In genomic region chr16:70428178-70428998, GRCh38 we compare ENCODE assay signal across 8 cellular contexts. TPM values are rescaled to one million over a fixed set of nuclear protein-coding genes. Genes with fewer than 3 reads are reported as not detected.
DNase-seq lines count a peak whose midpoint lies in the region; ATAC-seq lines count a peak whose summit lies in the region.

No MANE protein-coding gene starts in this region.

- peaks cover 41% of the 10 kb centered on the region for H3K4me1 ChIP-seq in CD8-positive, alpha-beta memory T cell (ENCODE audit: insufficient read depth, low read length)
- H3K4me1 ChIP-seq in esophagus (ENCODE audit: control insufficient read depth in 2 of 2, insufficient read depth in 2 of 2, low read length in 1 of 2) (peaks cover 8 to 12% of the 10 kb centered on the region in 2 donors), muscle layer of colon (ENCODE audit: insufficient read depth, low read length) (peaks cover 45% of the 10 kb centered on the region)

- peak overlapping the region; percentile 4 for H3K4me3 ChIP-seq in CD8-positive, alpha-beta memory T cell (ENCODE audit: low read length)
- no peak overlapping the region for H3K4me3 ChIP-seq in esophagus (ENCODE audit: low read depth in 1 of 2, low read length in 2 of 2)
- peak overlapping the region in 1 of 2 donors; percentile 19 for H3K4me3 ChIP-seq in muscle layer of colon (ENCODE audit: low read depth in 1 of 2, low read length in 2 of 2)

- no peaks in the 10 kb centered on the region for H3K9me3 ChIP-seq in CD8-positive, alpha-beta memory T cell (ENCODE audit: low read length)
- H3K9me3 ChIP-seq in esophagus (ENCODE audit: control insufficient read depth in 2 of 2, insufficient read depth in 1 of 2, low read depth in 1 of 2, low read length in 1 of 2) (no peaks in the 10 kb centered on the region), muscle layer of colon (ENCODE audit: low read length) (no peaks in the 10 kb centered on the region)

- H3K27ac ChIP-seq in CD8-positive, alpha-beta memory T cell (ENCODE audit: low read depth, low read length) = peak overlapping the region; percentile 88
- H3K27ac ChIP-seq in esophagus (ENCODE audit: low read depth in 2 of 2, low read length in 1 of 2) = peak overlapping the region; percentile 44 to 55
- peak overlapping the region; percentile 12 for H3K27ac ChIP-seq in muscle layer of colon (ENCODE audit: low read depth, low read length)
- H3K27ac ChIP-seq in temporal lobe (ENCODE audit: low read depth, low read length) = peak overlapping the region; percentile 27

- DNase-seq in CD8-positive, alpha-beta memory T cell = no peak
- peak; percentile 30 for DNase-seq in NCI-H2029 treated with DMSO at 0.1 percent for 48 hours (lab: John Stamatoyannopoulos, UW)
- peak; percentile 74 to 84 for DNase-seq in activated CD4-positive, alpha-beta T cell treated with anti-CD3 and anti-CD28 coated beads, Interleukin-2, amount 50 U/mL, for 48 hours

- H3K9me3 Mint-ChIP-seq in CD8-positive, alpha-beta memory T cell = no peaks in the 10 kb centered on the region

- peaks cover 0 to 8% (median 3%) of the 10 kb centered on the region in 3 donors for H3K36me3 Mint-ChIP-seq in CD8-positive, alpha-beta memory T cell

- CTCF ChIA-PET in CD8-positive, alpha-beta memory T cell (lab: Charles Lee) = no interaction called here

- no peaks in the 10 kb centered on the region for H3K27me3 Mint-ChIP-seq in CD8-positive, alpha-beta memory T cell

- H3K27me3 ChIP-seq in CD8-positive, alpha-beta memory T cell (ENCODE audit: insufficient read depth, low read length, poor library complexity, severe bottlenecking) = no peaks in the 10 kb centered on the region
- H3K27me3 ChIP-seq in esophagus (ENCODE audit: control insufficient read depth in 1 of 2, insufficient read depth in 2 of 2, low read length in 2 of 2) (no peaks in the 10 kb centered on the region), muscle layer of colon (ENCODE audit: control insufficient read depth in 1 of 2, insufficient read depth in 2 of 2, low read length in 2 of 2) (no peaks in the 10 kb centered on the region)

- no peak overlapping the region for H3K9ac ChIP-seq in muscle layer of colon (ENCODE audit: low read length)

- POLR2A ChIA-PET in CD8-positive, alpha-beta memory T cell (lab: Charles Lee) = no interaction called here

- ATAC-seq in GM21528 (IDR thresholded peaks at IDR 0.05; ENCODE audit: low FRiP score, unreplicated experiment) (peak; percentile 20), HG02970 (IDR thresholded peaks at IDR 0.05; ENCODE audit: low FRiP score, unreplicated experiment) (no peak)

- H3K36me3 ChIP-seq in CD8-positive, alpha-beta memory T cell (ENCODE audit: insufficient read depth, low read length) = peaks cover 3% of the 10 kb centered on the region
- no peaks in the 10 kb centered on the region for H3K36me3 ChIP-seq in esophagus (ENCODE audit: control insufficient read depth in 2 of 2, insufficient read depth in 2 of 2, low read length in 1 of 2)
- no peaks in the 10 kb centered on the region for H3K36me3 ChIP-seq in muscle layer of colon (ENCODE audit: insufficient read depth, low read length)

- H3K4me1 Mint-ChIP-seq in CD8-positive, alpha-beta memory T cell = peaks cover 31 to 55% (median 53%) of the 10 kb centered on the region in 3 donors

- peak overlapping the region in 6 of 7 donors; percentile 3 to 79 (median 39) for H3K4me3 Mint-ChIP-seq in CD8-positive, alpha-beta memory T cell

- WGBS in esophagus, 2 donors = 35 to 53% methylated on average over 9 of the region's 9 CpGs

- H3K27ac Mint-ChIP-seq in CD8-positive, alpha-beta memory T cell = peak overlapping the region in 7 of 8 donors; percentile 0 to 88 (median 83)

RNA-seq across cellular contexts. Expression of gene ST3GAL2, which starts 10.5 kb away (rescaled TPM):
- 10 to 100 TPM; 24.2 to 24.8 TPM for total RNA-seq in CD8-positive, alpha-beta memory T cell
- polyA plus RNA-seq in CD8-positive, alpha-beta memory T cell = 20.1 TPM
- polyA plus RNA-seq in esophagus = 1 to 10 TPM; 1.6 to 1.7 TPM
- 26.6 TPM for total RNA-seq in temporal lobe

RNA-seq across cellular contexts. Expression of gene FCSK, which starts 26.0 kb away (rescaled TPM):
- 10 to 100 TPM; 15.1 to 16.9 TPM for total RNA-seq in CD8-positive, alpha-beta memory T cell
- 7.8 TPM for polyA plus RNA-seq in CD8-positive, alpha-beta memory T cell
- polyA plus RNA-seq in esophagus = 10 to 100 TPM in 1 of 2 donors, 1 to 10 TPM in 1; 7.6 to 11.3 TPM
- 4.9 TPM for total RNA-seq in temporal lobe

Comparison
In these comparisons a context has a peak if more than half of its experiments do, and no peak if none do; other contexts are left out.
1. DNase-seq: peak in NCI-H2029 treated with DMSO at 0.1 percent for 48 hours (single experiment) and activated CD4-positive, alpha-beta T cell treated with anti-CD3 and anti-CD28 coated beads, Interleukin-2, amount 50 U/mL, for 48 hours (2 of 2); none in CD8-positive, alpha-beta memory T cell (0 of 5).
2. H3K27ac ChIP-seq: peak in every context shown above with its lines; median percentile 88 in CD8-positive, alpha-beta memory T cell; 50 in esophagus; 27 in temporal lobe; 12 in muscle layer of colon.